35 cellular contexts compared by ENCODE assay signal in genomic region chr2:200878289-200878688, GRCh38.
"Had no signal": no experiment of that assay in that cellular context is flagged by ENCODE, and none has a peak within 500 bp of the region (broad histone marks: within the 10 kb centered on the region; RNA-seq: fewer than 3 reads in every experiment).

No MANE protein-coding gene starts in this region.

- DNase-seq: activated CD4-positive, alpha-beta memory T cell treated with anti-CD3 and anti-CD28 coated beads, Interleukin-2, amount 10 ng/mL, durations not matched to agents 7 days and 5 days; activated CD4-positive, alpha-beta T cell treated with anti-CD3 and anti-CD28 coated beads for 1 hour; activated CD4-positive, alpha-beta T cell treated with anti-CD3 and anti-CD28 coated beads for 36 hours; activated CD4-positive, alpha-beta T cell treated with anti-CD3 and anti-CD28 coated beads for 48 hours; activated CD4-positive, alpha-beta T cell treated with anti-CD3 and anti-CD28 coated beads, Interleukin-2, amount 10 ng/mL, durations not matched to agents 7 days and 5 days; activated CD4-positive, alpha-beta T cell treated with anti-CD3 and anti-CD28 coated beads, Interleukin-2, amount 50 U/mL, for 48 hours; activated CD4-positive, CD25-positive, alpha-beta regulatory T cell; activated CD8-positive, alpha-beta memory T cell treated with anti-CD3 and anti-CD28 coated beads for 24 hours; activated CD8-positive, alpha-beta memory T cell treated with anti-CD3 and anti-CD28 coated beads, Interleukin-2, amount 10 ng/mL, durations not matched to agents 7 days and 5 days; activated CD8-positive, alpha-beta memory T cell treated with anti-CD3 and anti-CD28 coated beads, Interleukin-2, amount 50 U/mL, for 48 hours; activated CD8-positive, alpha-beta T cell treated with anti-CD3 and anti-CD28 coated beads, Interleukin-2, amount 10 ng/mL, durations not matched to agents 7 days and 5 days; activated effector memory CD4-positive, alpha-beta T cell treated with anti-CD3 and anti-CD28 coated beads, Interleukin-2, amount 50 U/mL, for 16 hours; activated gamma-delta T cell treated with Interleukin-2 at 50 U/mL for 16 hours; activated naive CD4-positive, alpha-beta T cell; activated naive CD4-positive, alpha-beta T cell treated with anti-CD3 and anti-CD28 coated beads for 36 hours; activated naive CD4-positive, alpha-beta T cell treated with anti-CD3 and anti-CD28 coated beads, Interleukin-2, amount 50 U/mL, for 16 hours; activated naive CD8-positive, alpha-beta T cell treated with anti-CD3 and anti-CD28 coated beads for 36 hours; activated T-cell treated with anti-CD3 and anti-CD28 coated beads, Interleukin-2, amount 50 U/mL, for 4 hours; adrenal gland; amniotic stem cell; aorta; body of pancreas; brain microvascular endothelial cell; central memory CD4-positive, alpha-beta T cell; SW 1271; T-helper 1 cell; T-helper 2 cell; T-helper 9 cell; WERI-Rb-1 had no signal

- H3K27ac ChIP-seq: adrenal gland, body of pancreas, brain microvascular endothelial cell, breast epithelium, WERI-Rb-1 had no signal

- H3K9me3 ChIP-seq: adrenal gland, body of pancreas, breast epithelium had no signal

- ATAC-seq: activated CD4-positive, alpha-beta T cell treated with anti-CD3 and anti-CD28 coated beads for 36 hours; activated CD4-positive, CD25-positive, alpha-beta regulatory T cell treated with anti-CD3 and anti-CD28 coated beads, Interleukin-2, amount 50 U/mL, for 24 hours; activated CD8-positive, alpha-beta memory T cell treated with anti-CD3 and anti-CD28 coated beads, Interleukin-2, amount 10 ng/mL, durations not matched to agents 7 days and 5 days; activated CD8-positive, alpha-beta T cell treated with anti-CD3 and anti-CD28 coated beads, Interleukin-2, amount 10 ng/mL, durations not matched to agents 7 days and 5 days; activated naive CD4-positive, alpha-beta T cell treated with anti-CD3 and anti-CD28 coated beads, Interleukin-2, amount 50 U/mL, for 72 hours; activated T-cell treated with anti-CD3 and anti-CD28 coated beads, Interleukin-2, amount 50 U/mL, for 4 hours; body of pancreas; WTC11 had no signal

- H3K4me3 ChIP-seq: adrenal gland, body of pancreas, breast epithelium had no signal

- H3K4me1 ChIP-seq: body of pancreas, breast epithelium had no signal

- H3K36me3 ChIP-seq: breast epithelium had no signal

- FAIRE-seq: astrocyte, TTC549 had no signal

- H3K27me3 ChIP-seq: adrenal gland, body of pancreas, brain microvascular endothelial cell, breast epithelium had no signal
